ENCODE assay signal across 1 cellular context in genomic region chr2:63858291-63858690, GRCh38.
TF ChIP-seq lines count a peak whose summit lies in the region.

No MANE protein-coding gene starts in this region.

TF ChIP-seq in GM23338, 12 proteins besides CTCF, POLR2A, EP300 and RAD21 (continued from another document):
- TF ChIP-seq, protein P1, sequence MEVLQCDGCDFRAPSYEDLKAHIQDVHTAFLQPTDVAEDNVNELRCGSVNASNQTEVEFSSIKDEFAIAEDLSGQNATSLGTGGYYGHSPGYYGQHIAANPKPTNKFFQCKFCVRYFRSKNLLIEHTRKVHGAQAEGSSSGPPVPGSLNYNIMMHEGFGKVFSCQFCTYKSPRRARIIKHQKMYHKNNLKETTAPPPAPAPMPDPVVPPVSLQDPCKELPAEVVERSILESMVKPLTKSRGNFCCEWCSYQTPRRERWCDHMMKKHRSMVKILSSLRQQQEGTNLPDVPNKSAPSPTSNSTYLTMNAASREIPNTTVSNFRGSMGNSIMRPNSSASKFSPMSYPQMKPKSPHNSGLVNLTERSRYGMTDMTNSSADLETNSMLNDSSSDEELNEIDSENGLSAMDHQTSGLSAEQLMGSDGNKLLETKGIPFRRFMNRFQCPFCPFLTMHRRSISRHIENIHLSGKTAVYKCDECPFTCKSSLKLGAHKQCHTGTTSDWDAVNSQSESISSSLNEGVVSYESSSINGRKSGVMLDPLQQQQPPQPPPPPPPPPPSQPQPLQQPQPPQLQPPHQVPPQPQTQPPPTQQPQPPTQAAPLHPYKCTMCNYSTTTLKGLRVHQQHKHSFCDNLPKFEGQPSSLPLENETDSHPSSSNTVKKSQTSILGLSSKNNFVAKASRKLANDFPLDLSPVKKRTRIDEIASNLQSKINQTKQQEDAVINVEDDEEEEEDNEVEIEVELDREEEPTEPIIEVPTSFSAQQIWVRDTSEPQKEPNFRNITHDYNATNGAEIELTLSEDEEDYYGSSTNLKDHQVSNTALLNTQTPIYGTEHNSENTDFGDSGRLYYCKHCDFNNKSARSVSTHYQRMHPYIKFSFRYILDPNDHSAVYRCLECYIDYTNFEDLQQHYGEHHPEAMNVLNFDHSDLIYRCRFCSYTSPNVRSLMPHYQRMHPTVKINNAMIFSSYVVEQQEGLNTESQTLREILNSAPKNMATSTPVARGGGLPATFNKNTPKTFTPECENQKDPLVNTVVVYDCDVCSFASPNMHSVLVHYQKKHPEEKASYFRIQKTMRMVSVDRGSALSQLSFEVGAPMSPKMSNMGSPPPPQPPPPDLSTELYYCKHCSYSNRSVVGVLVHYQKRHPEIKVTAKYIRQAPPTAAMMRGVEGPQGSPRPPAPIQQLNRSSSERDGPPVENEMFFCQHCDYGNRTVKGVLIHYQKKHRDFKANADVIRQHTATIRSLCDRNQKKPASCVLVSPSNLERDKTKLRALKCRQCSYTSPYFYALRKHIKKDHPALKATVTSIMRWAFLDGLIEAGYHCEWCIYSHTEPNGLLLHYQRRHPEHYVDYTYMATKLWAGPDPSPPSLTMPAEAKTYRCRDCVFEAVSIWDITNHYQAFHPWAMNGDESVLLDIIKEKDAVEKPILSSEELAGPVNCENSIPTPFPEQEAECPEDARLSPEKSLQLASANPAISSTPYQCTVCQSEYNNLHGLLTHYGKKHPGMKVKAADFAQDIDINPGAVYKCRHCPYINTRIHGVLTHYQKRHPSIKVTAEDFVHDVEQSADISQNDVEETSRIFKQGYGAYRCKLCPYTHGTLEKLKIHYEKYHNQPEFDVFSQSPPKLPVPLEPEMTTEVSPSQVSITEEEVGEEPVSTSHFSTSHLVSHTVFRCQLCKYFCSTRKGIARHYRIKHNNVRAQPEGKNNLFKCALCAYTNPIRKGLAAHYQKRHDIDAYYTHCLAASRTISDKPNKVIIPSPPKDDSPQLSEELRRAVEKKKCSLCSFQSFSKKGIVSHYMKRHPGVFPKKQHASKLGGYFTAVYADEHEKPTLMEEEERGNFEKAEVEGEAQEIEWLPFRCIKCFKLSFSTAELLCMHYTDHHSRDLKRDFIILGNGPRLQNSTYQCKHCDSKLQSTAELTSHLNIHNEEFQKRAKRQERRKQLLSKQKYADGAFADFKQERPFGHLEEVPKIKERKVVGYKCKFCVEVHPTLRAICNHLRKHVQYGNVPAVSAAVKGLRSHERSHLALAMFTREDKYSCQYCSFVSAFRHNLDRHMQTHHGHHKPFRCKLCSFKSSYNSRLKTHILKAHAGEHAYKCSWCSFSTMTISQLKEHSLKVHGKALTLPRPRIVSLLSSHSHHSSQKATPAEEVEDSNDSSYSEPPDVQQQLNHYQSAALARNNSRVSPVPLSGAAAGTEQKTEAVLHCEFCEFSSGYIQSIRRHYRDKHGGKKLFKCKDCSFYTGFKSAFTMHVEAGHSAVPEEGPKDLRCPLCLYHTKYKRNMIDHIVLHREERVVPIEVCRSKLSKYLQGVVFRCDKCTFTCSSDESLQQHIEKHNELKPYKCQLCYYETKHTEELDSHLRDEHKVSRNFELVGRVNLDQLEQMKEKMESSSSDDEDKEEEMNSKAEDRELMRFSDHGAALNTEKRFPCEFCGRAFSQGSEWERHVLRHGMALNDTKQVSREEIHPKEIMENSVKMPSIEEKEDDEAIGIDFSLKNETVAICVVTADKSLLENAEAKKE (CRISPR knock-in tag; IDR thresholded peaks at IDR 0.05), result no peak
- TF ChIP-seq ZNF331 (CRISPR knock-in tag; IDR thresholded peaks at IDR 0.05; ENCODE audit: low read depth), result no peak
- TF ChIP-seq POLR2AphosphoS5 (IDR thresholded peaks at IDR 0.05; ENCODE audit: low read depth), result no peak
TF ChIP-seq in GM23338: peak in this region for 0.
